In genomic region chrX:109671170-109671569, GRCh38 we compare ENCODE assay signal across 6 cellular contexts. TPM values are rescaled to one million over a fixed set of nuclear protein-coding genes. Genes with fewer than 3 reads are reported as not detected.
"Had no signal": no experiment of that assay in that cellular context is flagged by ENCODE, and none has a peak within 500 bp of the region (broad histone marks: within the 10 kb centered on the region; RNA-seq: fewer than 3 reads in every experiment).

No MANE protein-coding gene starts in this region.

RNA-seq across cellular contexts. Expression of gene KCNE5, which starts 46.2 kb away (rescaled TPM):
- total RNA-seq: prostate gland, smooth muscle cell had no signal
- polyA plus RNA-seq: naive thymus-derived CD4-positive, alpha-beta T cell; naive thymus-derived CD8-positive, alpha-beta T cell; pancreas; sigmoid colon had no signal
